Comparison of ENCODE assay signal across 9 cellular contexts in genomic region chr6:90217621-90218496, GRCh38.
DNase-seq lines count a peak whose midpoint lies in the region; ATAC-seq, FAIRE-seq and TF ChIP-seq lines count a peak whose summit lies in the region.
"Had no signal": no experiment of that assay in that cellular context is flagged by ENCODE, and none has a peak within 500 bp of the region (broad histone marks: within the 10 kb centered on the region; RNA-seq: fewer than 3 reads in every experiment).

No MANE protein-coding gene starts in this region.

- FAIRE-seq in small intestine (lab: Jason Lieb, UNC): no peak

- peaks cover 5% of the 10 kb centered on the region for H3K9me3 Mint-ChIP-seq in activated naive CD8-positive, alpha-beta T cell treated with anti-CD3 and anti-CD28 coated beads, Interleukin-2, amount 10 ng/mL, durations not matched to agents 7 days and 5 days

- H3K9me3 ChIP-seq in left ventricle myocardium inferior (replicated peaks): peaks cover 6% of the 10 kb centered on the region
- no peaks in the 10 kb centered on the region for H3K9me3 ChIP-seq in small intestine (ENCODE audit: control insufficient read depth, low read depth)

- peak overlapping the region; percentile 95 for H3K27ac ChIP-seq in left ventricle myocardium inferior (replicated peaks)
- peak overlapping the region in 1 of 2 donors; percentile 85 for H3K27ac ChIP-seq in small intestine (ENCODE audit: low read depth in 1 of 2, low read length in 1 of 2)

- no peaks in the 10 kb centered on the region for H3K36me3 ChIP-seq in left ventricle myocardium inferior
- no peaks in the 10 kb centered on the region for H3K36me3 ChIP-seq in small intestine (ENCODE audit: control insufficient read depth in 2 of 2, insufficient read depth in 2 of 2, low read length in 2 of 2)

- whole genome bisulfite sequencing in small intestine, 3 donors: 26 to 36% (median 34%) methylated on average over 12 of the region's 12 CpGs

- intact Hi-C loops in left ventricle myocardium inferior (cut with micrococcal nuclease): loop anchor here (10.0 kb wide), 1 partner anchor 77 kb away; the partner anchor contains the start of gene BACH2

- peaks cover 47% of the 10 kb centered on the region for H3K4me1 Mint-ChIP-seq in activated naive CD8-positive, alpha-beta T cell treated with anti-CD3 and anti-CD28 coated beads, Interleukin-2, amount 10 ng/mL, durations not matched to agents 7 days and 5 days

- no peak for TF ChIP-seq CTCF in left ventricle myocardium inferior (IDR thresholded peaks at IDR 0.05; ENCODE audit: borderline replicate concordance)

- no peaks in the 10 kb centered on the region for H3K27me3 ChIP-seq in left ventricle myocardium inferior (ENCODE audit: low read depth)
- H3K27me3 ChIP-seq in small intestine (ENCODE audit: control insufficient read depth in 2 of 2, insufficient read depth in 2 of 2, low read length in 2 of 2): no peaks in the 10 kb centered on the region

- H3K4me1 ChIP-seq in left ventricle myocardium inferior: peaks cover 49% of the 10 kb centered on the region
- H3K4me1 ChIP-seq in small intestine (ENCODE audit: control insufficient read depth in 2 of 2, insufficient read depth in 1 of 2, low read depth in 1 of 2, low read length in 1 of 2): peaks cover 0 to 4% of the 10 kb centered on the region in 2 donors

- H3K4me3 ChIP-seq in left ventricle myocardium inferior (peak overlapping the region; percentile 56), small intestine (ENCODE audit: low read depth in 1 of 2, low read length in 2 of 2) (no peak overlapping the region)

- H3K4me3 Mint-ChIP-seq in activated naive CD8-positive, alpha-beta T cell treated with anti-CD3 and anti-CD28 coated beads, Interleukin-2, amount 10 ng/mL, durations not matched to agents 7 days and 5 days: no peak overlapping the region
- H3K4me3 Mint-ChIP-seq: activated naive CD8-positive, alpha-beta T cell had no signal

- peaks cover 15% of the 10 kb centered on the region for H3K36me3 Mint-ChIP-seq in activated naive CD8-positive, alpha-beta T cell treated with anti-CD3 and anti-CD28 coated beads, Interleukin-2, amount 10 ng/mL, durations not matched to agents 7 days and 5 days

- H3K27ac Mint-ChIP-seq in activated naive CD8-positive, alpha-beta T cell treated with anti-CD3 and anti-CD28 coated beads, Interleukin-2, amount 10 ng/mL, durations not matched to agents 7 days and 5 days: no peak overlapping the region
- H3K27ac Mint-ChIP-seq: activated naive CD8-positive, alpha-beta T cell had no signal

- POLR2A ChIA-PET in activated naive CD8-positive, alpha-beta T cell treated with anti-CD3 and anti-CD28 coated beads, Interleukin-2, amount 10 ng/mL, durations not matched to agents 7 days and 5 days (lab: Charles Lee): interaction anchor here (0.6 to 5.4 kb wide), 32 partner anchors 8 to 579 kb away, joined by 3 to 34 read pairs (median 4); no protein-coding TSS in a partner anchor

- peak; percentile 28 to 50 for DNase-seq in stimulated activated CD4-positive, alpha-beta T cell treated with anti-CD3 and anti-CD28 coated beads, Interleukin-2, amount 100 ng/mL, for 24 hours
- no peak for DNase-seq in stimulated activated CD4-positive, alpha-beta T cell treated with anti-CD3 and anti-CD28 coated beads, Interleukin-2, amount 100 ng/mL, for 48 hours
- DNase-seq in activated naive CD8-positive, alpha-beta T cell treated with anti-CD3 and anti-CD28 coated beads, Interleukin-2, amount 10 ng/mL, durations not matched to agents 7 days and 5 days: no peak
- no peak for DNase-seq in left ventricle myocardium inferior
- DNase-seq in small intestine: peak; percentile 7
- DNase-seq in OCI-M1 (lab: John Stamatoyannopoulos, UW): no peak
- DNase-seq in NCI-H1930 (lab: John Stamatoyannopoulos, UW): no peak

- ATAC-seq in activated naive CD8-positive, alpha-beta T cell treated with anti-CD3 and anti-CD28 coated beads, Interleukin-2, amount 10 ng/mL, durations not matched to agents 7 days and 5 days (ENCODE audit: low read depth): peak; percentile 14
- no peak for ATAC-seq in HG02678 (IDR thresholded peaks at IDR 0.05; ENCODE audit: unreplicated experiment)

- H3K27me3 Mint-ChIP-seq in activated naive CD8-positive, alpha-beta T cell treated with anti-CD3 and anti-CD28 coated beads, Interleukin-2, amount 10 ng/mL, durations not matched to agents 7 days and 5 days: no peaks in the 10 kb centered on the region
- H3K27me3 Mint-ChIP-seq: activated naive CD8-positive, alpha-beta T cell had no signal

Comparison
In these comparisons a context has a peak if more than half of its experiments do, and no peak if none do; other contexts are left out.
1. DNase-seq: peak in stimulated activated CD4-positive, alpha-beta T cell treated with anti-CD3 and anti-CD28 coated beads, Interleukin-2, amount 100 ng/mL, for 24 hours (2 of 2) and small intestine (single experiment); none in stimulated activated CD4-positive, alpha-beta T cell treated with anti-CD3 and anti-CD28 coated beads, Interleukin-2, amount 100 ng/mL, for 48 hours (0 of 2), activated naive CD8-positive, alpha-beta T cell treated with anti-CD3 and anti-CD28 coated beads, Interleukin-2, amount 10 ng/mL, durations not matched to agents 7 days and 5 days (single experiment), left ventricle myocardium inferior (single experiment), OCI-M1 (single experiment) and NCI-H1930 (0 of 2).